21 cellular contexts compared by ENCODE assay signal in the genomic region with DNA sequence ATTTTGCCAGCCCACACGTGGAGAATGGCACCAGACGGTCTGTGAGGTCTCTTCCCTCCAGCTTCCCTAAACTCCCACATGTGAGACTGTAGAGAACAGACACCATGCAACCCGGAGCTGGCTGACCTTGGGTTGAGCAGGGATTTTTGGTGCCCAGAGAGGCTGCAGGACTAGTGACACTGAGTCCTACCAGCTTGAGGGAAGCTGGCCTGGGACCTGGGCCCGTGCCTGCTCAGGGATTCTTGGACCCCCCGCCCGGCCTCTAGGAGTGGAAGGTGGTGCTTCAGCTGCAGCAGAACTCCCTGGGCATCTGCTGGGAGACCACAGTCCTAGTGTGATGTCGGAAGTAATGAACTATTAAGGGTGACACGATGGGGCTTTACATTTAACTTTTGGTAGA. TPM values are rescaled to one million over a fixed set of nuclear protein-coding genes. Genes with fewer than 3 reads are reported as not detected.
DNase-seq lines count a peak whose midpoint lies in the region; ATAC-seq and TF ChIP-seq lines count a peak whose summit lies in the region.
"Had no signal": no experiment of that assay in that cellular context is flagged by ENCODE, and none has a peak within 500 bp of the region (broad histone marks: within the 10 kb centered on the region; RNA-seq: fewer than 3 reads in every experiment).

No MANE protein-coding gene starts in this region.

- POLR2A ChIA-PET in naive thymus-derived CD4-positive, alpha-beta T cell (lab: Charles Lee) = no interaction called here

- H3K9me3 ChIP-seq in BE2C (no peaks in the 10 kb centered on the region), T-helper 17 cell (ENCODE audit: control insufficient read depth, low read length, poor library complexity, severe bottlenecking) (no peaks in the 10 kb centered on the region)
- no peaks in the 10 kb centered on the region for H3K9me3 ChIP-seq in BLaER1 treated with 17β-estradiol and CSF1 and Interleukin-3, amounts not matched to agents 10 nM and 100 nM (replicated peaks in 1 of 11)
- H3K9me3 ChIP-seq in naive thymus-derived CD4-positive, alpha-beta T cell (ENCODE audit: control insufficient read depth in 2 of 3, low read length in 3 of 3) = no peaks in the 10 kb centered on the region
- H3K9me3 ChIP-seq: colonic mucosa, lower lobe of right lung, pancreas, SJCRH30 had no signal

- no peak for TF ChIP-seq CTCF in BE2C (IDR thresholded peaks at IDR 0.05; ENCODE audit: low read depth, low read length)
- no peak for TF ChIP-seq CTCF in foreskin fibroblast (IDR thresholded peaks at IDR 0.05; ENCODE audit: low read depth, low read length)

- ATAC-seq in T-helper 17 cell = no peak
- no peak for ATAC-seq in naive thymus-derived CD4-positive, alpha-beta T cell
- ATAC-seq: activated CD4-positive, CD25-positive, alpha-beta regulatory T cell treated with anti-CD3 and anti-CD28 coated beads, Interleukin-2, amount 50 U/mL, for 24 hours; activated CD8-positive, alpha-beta memory T cell treated with anti-CD3 and anti-CD28 coated beads, Interleukin-2, amount 10 ng/mL, durations not matched to agents 7 days and 5 days; lower lobe of right lung; pancreas had no signal

- no peak for DNase-seq in BE2C
- DNase-seq in T-helper 17 cell = no peak
- no peak for DNase-seq in naive thymus-derived CD4-positive, alpha-beta T cell
- DNase-seq in activated CD8-positive, alpha-beta memory T cell treated with anti-CD3 and anti-CD28 coated beads, Interleukin-2, amount 50 U/mL, for 4 hours = no peak
- no peak for DNase-seq in cerebellum (ENCODE audit: low spot score)
- DNase-seq in foreskin fibroblast = no peak
- DNase-seq: activated CD8-positive, alpha-beta memory T cell treated with anti-CD3 and anti-CD28 coated beads, Interleukin-2, amount 10 ng/mL, durations not matched to agents 7 days and 5 days; activated naive CD4-positive, alpha-beta T cell; colonic mucosa; DMS153; GOT3; lower lobe of right lung; NCI-H1694 treated with DMSO at 0.1 percent for 48 hours; NCI-H774; pancreas; SJCRH30; stimulated activated CD4-positive, alpha-beta T cell treated with anti-CD3 and anti-CD28 coated beads, Interleukin-1b, Interleukin-23, amount 100 ng/mL, for 48 hours; stimulated activated naive CD4-positive, alpha-beta T cell treated with Interleukin-2 at 50 U/mL for 16 hours; trophoblast cell had no signal

- CTCF ChIA-PET in naive thymus-derived CD4-positive, alpha-beta T cell (lab: Charles Lee) = interaction anchor here (2.2 kb wide), 1 partner anchor 10 kb away, joined by 9 read pairs; no protein-coding TSS in a partner anchor

- H4K20me1 ChIP-seq in BLaER1 treated with 17β-estradiol and CSF1 and Interleukin-3, amounts not matched to agents 10 nM and 100 nM = peaks cover 0 to 78% (median 64%) of the 10 kb centered on the region in 11 experiments; a peak in 21 of 22 replicates

- peaks cover 7% of the 10 kb centered on the region; the same call in 1 of the 2 replicates for H3K4me1 ChIP-seq in BE2C
- H3K4me1 ChIP-seq in BLaER1 treated with 17β-estradiol and CSF1 and Interleukin-3, amounts not matched to agents 10 nM and 100 nM = peaks cover 23 to 34% (median 30%) of the 10 kb centered on the region in 10 experiments
- peaks cover 19 to 35% of the 10 kb centered on the region in 2 donors for H3K4me1 ChIP-seq in naive thymus-derived CD4-positive, alpha-beta T cell (ENCODE audit: control insufficient read depth in 2 of 2, insufficient read depth in 2 of 2, low read length in 2 of 2)
- H3K4me1 ChIP-seq: colonic mucosa had no signal

- intact Hi-C loops in naive thymus-derived CD4-positive, alpha-beta T cell (cut with micrococcal nuclease) = no loop called here

- no peaks in the 10 kb centered on the region for H3K27me3 Mint-ChIP-seq in T-helper 17 cell
- H3K27me3 Mint-ChIP-seq in naive thymus-derived CD4-positive, alpha-beta T cell = peaks cover 0 to 6% (median 0%) of the 10 kb centered on the region in 5 donors

- H3K4me2 ChIP-seq in BLaER1 treated with 17β-estradiol and CSF1 and Interleukin-3, amounts not matched to agents 10 nM and 100 nM = peak overlapping the region; percentile 77 to 100 (median 90); a peak in 16 of 22 replicates

- H3K36me3 ChIP-seq in BE2C = peaks cover 44% of the 10 kb centered on the region
- peaks cover 20 to 63% (median 47%) of the 10 kb centered on the region in 11 experiments for H3K36me3 ChIP-seq in BLaER1 treated with 17β-estradiol and CSF1 and Interleukin-3, amounts not matched to agents 10 nM and 100 nM
- H3K36me3 ChIP-seq in naive thymus-derived CD4-positive, alpha-beta T cell (ENCODE audit: control insufficient read depth in 2 of 3, insufficient read depth in 3 of 3, low read length in 3 of 3) = peaks cover 0 to 40% (median 8%) of the 10 kb centered on the region in 3 experiments
- H3K36me3 ChIP-seq: colonic mucosa had no signal

- peaks cover 6% of the 10 kb centered on the region for H3K36me3 Mint-ChIP-seq in T-helper 17 cell (ENCODE audit: low read depth)
- H3K36me3 Mint-ChIP-seq in naive thymus-derived CD4-positive, alpha-beta T cell = peaks cover 0 to 10% (median 2%) of the 10 kb centered on the region in 5 donors

- H3K27ac Mint-ChIP-seq in T-helper 17 cell = peak overlapping the region; percentile 99
- H3K27ac Mint-ChIP-seq in naive thymus-derived CD4-positive, alpha-beta T cell = peak overlapping the region in 6 of 9 donors; percentile 25 to 84 (median 48)
- H3K27ac Mint-ChIP-seq: activated CD8-positive, alpha-beta memory T cell treated with anti-CD3 and anti-CD28 coated beads, Interleukin-2, amount 10 ng/mL, durations not matched to agents 7 days and 5 days had no signal

- no peaks in the 10 kb centered on the region for H3K27me3 ChIP-seq in BE2C
- no peaks in the 10 kb centered on the region for H3K27me3 ChIP-seq in BLaER1 treated with 17β-estradiol and CSF1 and Interleukin-3, amounts not matched to agents 10 nM and 100 nM
- no peaks in the 10 kb centered on the region for H3K27me3 ChIP-seq in naive thymus-derived CD4-positive, alpha-beta T cell (ENCODE audit: control insufficient read depth in 2 of 2, insufficient read depth in 2 of 2, low read length in 2 of 2)
- H3K27me3 ChIP-seq: colonic mucosa, pancreas, SJCRH30 had no signal

- H3K9ac ChIP-seq in BLaER1 treated with 17β-estradiol and CSF1 and Interleukin-3, amounts not matched to agents 10 nM and 100 nM = peak overlapping the region in 7 of 11 experiments; percentile 8 to 96 (median 26); a peak in 5 of 22 replicates

- H3K4me3 ChIP-seq in BE2C (ENCODE audit: low read depth, low read length) (peak overlapping the region; percentile 14; the same call in 1 of the 2 replicates), foreskin fibroblast (ENCODE audit: low read depth in 1 of 2, low read length in 2 of 2) (no peak overlapping the region)
- H3K4me3 ChIP-seq in BLaER1 treated with 17β-estradiol and CSF1 and Interleukin-3, amounts not matched to agents 10 nM and 100 nM = no peak overlapping the region
- no peak overlapping the region for H3K4me3 ChIP-seq in naive thymus-derived CD4-positive, alpha-beta T cell (ENCODE audit: low read length)
- H3K4me3 ChIP-seq: colonic mucosa, lower lobe of right lung, SJCRH30 had no signal

- no peak overlapping the region for H3K27ac ChIP-seq in BLaER1 treated with 17β-estradiol and CSF1 and Interleukin-3, amounts not matched to agents 10 nM and 100 nM
- no peak overlapping the region for H3K27ac ChIP-seq in naive thymus-derived CD4-positive, alpha-beta T cell (ENCODE audit: low read depth, low read length)
- H3K27ac ChIP-seq: colonic mucosa, lower lobe of right lung, SJCRH30 had no signal

- peaks cover 35% of the 10 kb centered on the region for H3K4me1 Mint-ChIP-seq in T-helper 17 cell
- peaks cover 29 to 63% (median 59%) of the 10 kb centered on the region in 7 donors for H3K4me1 Mint-ChIP-seq in naive thymus-derived CD4-positive, alpha-beta T cell

- H3K4me3 Mint-ChIP-seq in T-helper 17 cell = peak overlapping the region; percentile 15
- peak overlapping the region; percentile 6 to 99 (median 90) for H3K4me3 Mint-ChIP-seq in naive thymus-derived CD4-positive, alpha-beta T cell

- peaks cover 0 to 1% (median 0%) of the 10 kb centered on the region in 11 donors for H3K9me3 Mint-ChIP-seq in naive thymus-derived CD4-positive, alpha-beta T cell

RNA-seq across cellular contexts. Expression of a gene that starts 3.2 kb away (rescaled TPM):
- 54.8 TPM for polyA plus RNA-seq in BE2C (2012; ENCODE audit: insufficient read depth, insufficient read length, low read depth)
- total RNA-seq in T-helper 17 cell (10 to 100 TPM; 11.9 to 15.6 TPM), cerebellum (40.9 TPM)
- 10 to 100 TPM; 15.6 to 45.0 (median 27.7) TPM for total RNA-seq in naive thymus-derived CD4-positive, alpha-beta T cell
- 10 to 100 TPM; 53.8 to 81.7 TPM for polyA plus RNA-seq in naive thymus-derived CD4-positive, alpha-beta T cell

RNA-seq across cellular contexts. Expression of a gene that starts 34.5 kb away (rescaled TPM):
- polyA plus RNA-seq in BE2C (2012; ENCODE audit: insufficient read depth, insufficient read length, low read depth) = 301 TPM
- total RNA-seq in T-helper 17 cell = under 1 TPM; 0.75 to 0.76 TPM
- 1 to 10 TPM in 1 of 5 experiments, under 1 TPM in 2, not detected in 2; 0.27 to 1.6 (median 0.54) TPM for total RNA-seq in naive thymus-derived CD4-positive, alpha-beta T cell
- under 1 TPM in 1 of 2 donors, not detected in 1; 0.18 TPM for polyA plus RNA-seq in naive thymus-derived CD4-positive, alpha-beta T cell
- 1,395 TPM for total RNA-seq in cerebellum
- total RNA-seq: activated CD8-positive, alpha-beta memory T cell treated with anti-CD3 and anti-CD28 coated beads, Interleukin-2, amount 10 ng/mL, durations not matched to agents 7 days and 5 days had no signal

Comparison
In these comparisons a context has a peak if more than half of its experiments do, and no peak if none do; other contexts are left out.
1. RNA of a gene that starts 34.5 kb away (total RNA-seq): 1,395 TPM in cerebellum (single experiment); 0.75 to 0.76 TPM in T-helper 17 cell and 0.27 to 1.6 TPM in naive thymus-derived CD4-positive, alpha-beta T cell; every median in the first group is over 100 times any median in the second.